17 cellular contexts compared by ENCODE assay signal in the genomic region with DNA sequence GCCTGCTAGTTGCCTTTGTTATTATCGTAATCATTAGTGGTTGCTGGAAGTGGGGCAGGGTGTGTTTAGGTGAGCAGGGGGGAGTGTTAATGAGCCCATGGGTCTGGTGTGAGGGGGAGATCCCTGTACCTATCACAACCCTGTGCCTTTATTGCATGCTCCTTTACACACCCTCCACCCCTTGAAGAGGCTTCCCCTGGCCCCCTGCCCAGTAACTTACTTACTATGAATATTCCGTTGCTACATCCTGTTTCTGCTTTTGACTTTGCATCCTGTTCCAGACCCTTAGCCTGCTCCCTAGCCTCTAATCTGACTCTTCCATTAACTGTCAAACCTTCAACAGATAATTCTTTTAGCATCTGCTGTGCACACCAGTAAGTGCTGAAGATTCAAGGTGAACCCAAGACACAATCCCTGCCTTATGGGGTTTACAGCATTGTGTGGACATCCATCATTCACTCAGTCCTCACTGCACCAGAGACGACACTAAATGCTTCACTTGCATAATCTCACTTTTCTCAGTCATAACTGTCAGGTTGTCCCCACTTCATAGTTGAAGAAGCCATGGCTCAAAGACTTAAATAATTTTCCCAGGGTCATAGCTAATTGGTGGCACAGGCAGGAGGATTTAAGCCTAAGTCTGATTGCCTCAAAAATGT. TPM values are rescaled to one million over a fixed set of nuclear protein-coding genes. Genes with fewer than 3 reads are reported as not detected.
A peak's percentile ranks its signal among the peaks of the same experiment; 100 is the strongest.
DNase-seq lines count a peak whose midpoint lies in the region; ATAC-seq and TF ChIP-seq lines count a peak whose summit lies in the region.
"Had no signal": no experiment of that assay in that cellular context is flagged by ENCODE, and none has a peak within 500 bp of the region (broad histone marks: within the 10 kb centered on the region; RNA-seq: fewer than 3 reads in every experiment).

No MANE protein-coding gene starts in this region.

- H3K27ac Mint-ChIP-seq in activated CD8-positive, alpha-beta T cell treated with anti-CD3 and anti-CD28 coated beads, Interleukin-2, amount 10 ng/mL, durations not matched to agents 7 days and 5 days: peak overlapping the region; percentile 87
- H3K27ac Mint-ChIP-seq in natural killer cell: peak overlapping the region; percentile 83 to 99
- H3K27ac Mint-ChIP-seq: type B pancreatic cell had no signal

- peaks cover 68% of the 10 kb centered on the region for H3K4me1 Mint-ChIP-seq in activated CD8-positive, alpha-beta T cell treated with anti-CD3 and anti-CD28 coated beads, Interleukin-2, amount 10 ng/mL, durations not matched to agents 7 days and 5 days (ENCODE audit: low read depth)
- H3K4me1 Mint-ChIP-seq in natural killer cell: peaks cover 94 to 95% of the 10 kb centered on the region in 2 donors

- H3K36me3 Mint-ChIP-seq in activated CD8-positive, alpha-beta T cell treated with anti-CD3 and anti-CD28 coated beads, Interleukin-2, amount 10 ng/mL, durations not matched to agents 7 days and 5 days (ENCODE audit: low read depth): peaks cover 26% of the 10 kb centered on the region
- H3K36me3 Mint-ChIP-seq in natural killer cell: no peaks in the 10 kb centered on the region
- H3K36me3 Mint-ChIP-seq: naive B cell, type B pancreatic cell had no signal

- CTCF ChIA-PET in activated CD8-positive, alpha-beta T cell treated with anti-CD3 and anti-CD28 coated beads, Interleukin-2, amount 10 ng/mL, durations not matched to agents 7 days and 5 days (lab: Charles Lee): interaction anchor here (0.8 to 1.4 kb wide), 2 partner anchors 35 to 36 kb away, joined by 3 to 7 read pairs; no protein-coding TSS in a partner anchor

- POLR2A ChIA-PET in activated CD8-positive, alpha-beta T cell treated with anti-CD3 and anti-CD28 coated beads, Interleukin-2, amount 10 ng/mL, durations not matched to agents 7 days and 5 days (lab: Charles Lee): no interaction called here

- peak overlapping the region; percentile 5 for H3K4me3 ChIP-seq in Jurkat, Clone E6-1 (ENCODE audit: low read length)
- H3K4me3 ChIP-seq: cardiac muscle cell, left ventricle myocardium inferior had no signal

- intact Hi-C loops in natural killer cell (cut with micrococcal nuclease): loop anchor here (1.0 to 5.0 kb wide), 4 partner anchors 8 to 206 kb away; no protein-coding TSS in a partner anchor

- H3K27ac ChIP-seq in substantia nigra (ENCODE audit: low read depth, low read length, poor library complexity, severe bottlenecking): no peak overlapping the region
- H3K27ac ChIP-seq: cardiac muscle cell, left ventricle myocardium inferior had no signal

- peaks cover 8% of the 10 kb centered on the region for H3K27me3 Mint-ChIP-seq in activated CD8-positive, alpha-beta T cell treated with anti-CD3 and anti-CD28 coated beads, Interleukin-2, amount 10 ng/mL, durations not matched to agents 7 days and 5 days (ENCODE audit: low read depth)
- no peaks in the 10 kb centered on the region for H3K27me3 Mint-ChIP-seq in natural killer cell (ENCODE audit: low read depth in 2 of 2)

- DNase-seq in activated CD4-positive, CD25-positive, alpha-beta regulatory T cell treated with anti-CD3 and anti-CD28 coated beads, Interleukin-2, amount 50 U/mL, for 72 hours: no peak
- peak; percentile 69 for DNase-seq in Jurkat, Clone E6-1 (ENCODE audit: low read depth, low spot score)
- no peak for DNase-seq in activated CD8-positive, alpha-beta T cell treated with anti-CD3 and anti-CD28 coated beads, Interleukin-2, amount 10 ng/mL, durations not matched to agents 7 days and 5 days
- DNase-seq in natural killer cell: no peak
- DNase-seq in NCI-H2107 treated with DMSO at 0.1 percent for 48 hours (lab: John Stamatoyannopoulos, UW; ENCODE audit: unreplicated experiment): no peak
- DNase-seq in hepatic stellate cell (ENCODE audit: low spot score): no peak
- DNase-seq in substantia nigra (lab: John Stamatoyannopoulos, UW): no peak
- DNase-seq: activated CD4-positive, CD25-positive, alpha-beta regulatory T cell; GF-D8; left ventricle myocardium inferior; naive B cell; NCI-H1048; SK-N-SH; stimulated activated CD4-positive, alpha-beta T cell treated with anti-CD3 and anti-CD28 coated beads, Interleukin-1b, Interleukin-23, amount 100 ng/mL, for 48 hours had no signal

- peaks cover 10% of the 10 kb centered on the region for H3K9me3 Mint-ChIP-seq in activated CD8-positive, alpha-beta T cell treated with anti-CD3 and anti-CD28 coated beads, Interleukin-2, amount 10 ng/mL, durations not matched to agents 7 days and 5 days (ENCODE audit: insufficient read depth)
- no peaks in the 10 kb centered on the region for H3K9me3 Mint-ChIP-seq in natural killer cell
- H3K9me3 Mint-ChIP-seq: type B pancreatic cell had no signal

- peak overlapping the region; percentile 22 for H3K4me3 Mint-ChIP-seq in activated CD8-positive, alpha-beta T cell treated with anti-CD3 and anti-CD28 coated beads, Interleukin-2, amount 10 ng/mL, durations not matched to agents 7 days and 5 days
- peak overlapping the region; percentile 86 for H3K4me3 Mint-ChIP-seq in natural killer cell
- H3K4me3 Mint-ChIP-seq: type B pancreatic cell had no signal

- TF ChIP-seq CTCF in natural killer cell (IDR thresholded peaks at IDR 0.05): no peak

- ATAC-seq in activated CD4-positive, CD25-positive, alpha-beta regulatory T cell treated with anti-CD3 and anti-CD28 coated beads, Interleukin-2, amount 50 U/mL, for 24 hours: peak; percentile 24 to 28
- peak; percentile 45 for ATAC-seq in activated CD8-positive, alpha-beta T cell treated with anti-CD3 and anti-CD28 coated beads, Interleukin-2, amount 10 ng/mL, durations not matched to agents 7 days and 5 days
- ATAC-seq in natural killer cell: peak; percentile 21 to 53 (median 41)

RNA-seq across cellular contexts. Expression of a gene that starts 47.9 kb away (rescaled TPM):
- polyA plus RNA-seq in Jurkat, Clone E6-1 (2012; ENCODE audit: insufficient read depth, insufficient read length): 47.6 TPM
- total RNA-seq in activated CD8-positive, alpha-beta T cell treated with anti-CD3 and anti-CD28 coated beads, Interleukin-2, amount 10 ng/mL, durations not matched to agents 7 days and 5 days: 10 to 100 TPM; 26.5 to 27.7 TPM
- 10 to 100 TPM in 1 of 3 donors, 1 to 10 TPM in 2; 7.2 to 11.4 (median 7.9) TPM for total RNA-seq in natural killer cell
